In genomic region chr9:123425261-123425821, GRCh38 we compare ENCODE assay signal across 27 cellular contexts.
DNase-seq lines count a peak whose midpoint lies in the region; ATAC-seq and TF ChIP-seq lines count a peak whose summit lies in the region.
"Had no signal": no experiment of that assay in that cellular context is flagged by ENCODE, and none has a peak within 500 bp of the region (broad histone marks: within the 10 kb centered on the region; RNA-seq: fewer than 3 reads in every experiment).

No MANE protein-coding gene starts in this region.

- H3K4me1 ChIP-seq in adrenal gland (replicated peaks in 1 of 2) (no peaks in the 10 kb centered on the region), left ventricle myocardium inferior (no peaks in the 10 kb centered on the region)
- H3K4me1 ChIP-seq: A549, prostate gland, SJSA1, tibial nerve had no signal

- intact Hi-C loops in adrenal gland (cut with DNase I), result no loop called here
- intact Hi-C loops in left ventricle myocardium inferior (cut with micrococcal nuclease), result no loop called here

- 80 to 89% (median 84%) methylated on average over 20 of the region's 20 CpGs for WGBS in adrenal gland, 4 donors

- TF ChIP-seq CTCF in adrenal gland (IDR thresholded peaks at IDR 0.05) (no peak), left ventricle myocardium inferior (IDR thresholded peaks at IDR 0.05; ENCODE audit: borderline replicate concordance) (no peak)

- ATAC-seq in HG03571 (IDR thresholded peaks at IDR 0.05; ENCODE audit: unreplicated experiment) (no peak), GM21447 (IDR thresholded peaks at IDR 0.05; ENCODE audit: unreplicated experiment) (no peak)
- ATAC-seq: activated T-helper 17 cell treated with anti-CD3 and anti-CD28 coated beads, Interleukin-2, amount 50 U/mL, for 72 hours; Panc1; stimulated activated naive CD8-positive, alpha-beta T cell treated with anti-CD3 and anti-CD28 coated beads, Interleukin-15, Interleukin-2, amounts not matched to agents 100 U/mL and 50 U/mL, for 24 hours had no signal

- TF ChIP-seq POLR2A in adrenal gland (IDR thresholded peaks at IDR 0.05), result no peak

- peak; percentile 75 for DNase-seq in Ammon's horn (ENCODE audit: low spot score)
- DNase-seq in adrenal gland, result peak in 6 of 7 donors; percentile 34 to 76 (median 57)
- DNase-seq in left ventricle myocardium inferior, result no peak
- DNase-seq in nucleus accumbens (lab: John Stamatoyannopoulos, UW), result peak in 37 of 56 donors; percentile 6 to 72 (median 34)
- DNase-seq in D341Med (ENCODE audit: low spot score), result no peak
- no peak for DNase-seq in SKM-1 (lab: John Stamatoyannopoulos, UW; ENCODE audit: unreplicated experiment)
- DNase-seq: activated CD8-positive, alpha-beta memory T cell treated with anti-CD3 and anti-CD28 coated beads, Interleukin-2, amount 50 U/mL, for 4 hours; brain microvascular endothelial cell; cortex of kidney; IMR-90; left cardiac atrium; NCI-H1105 treated with DMSO at 0.1 percent for 48 hours; NCI-H2081 treated with DMSO at 0.1 percent for 48 hours; NCI-H510A; NK-92 treated with Interleukin-12 subunit alpha and Interleukin-12 subunit beta, amount 100 ng/mL, for 24 hours; stimulated activated CD4-positive, alpha-beta T cell treated with anti-CD3 and anti-CD28 coated beads, Interleukin-4, amount 100 ng/mL, for 1 hour; stimulated activated naive CD8-positive, alpha-beta T cell treated with anti-CD3 and anti-CD28 coated beads, Interleukin-15, Interleukin-2, amounts not matched to agents 100 U/mL and 50 U/mL, for 24 hours had no signal

- H3K27me3 ChIP-seq in adrenal gland, result no peaks in the 10 kb centered on the region
- H3K27me3 ChIP-seq in left ventricle myocardium inferior (ENCODE audit: low read depth), result no peaks in the 10 kb centered on the region
- H3K27me3 ChIP-seq: brain microvascular endothelial cell, SJSA1, tibial nerve had no signal

- H3K9me3 ChIP-seq in adrenal gland (replicated peaks in 1 of 3) (no peaks in the 10 kb centered on the region), left ventricle myocardium inferior (replicated peaks) (peaks cover 14% of the 10 kb centered on the region)
- H3K9me3 ChIP-seq: prostate gland, SJSA1 had no signal

- H3K27ac ChIP-seq in adrenal gland (peak overlapping the region in 1 of 5 donors; percentile 71), left ventricle myocardium inferior (replicated peaks) (peak overlapping the region; percentile 67)
- H3K27ac ChIP-seq: A549; BLaER1 treated with 17β-estradiol and CSF1 and Interleukin-3, amounts not matched to agents 10 nM and 100 nM; brain microvascular endothelial cell; prostate gland; SJSA1; tibial nerve had no signal

- no peak overlapping the region for H3K4me3 ChIP-seq in adrenal gland
- H3K4me3 ChIP-seq in left ventricle myocardium inferior, result no peak overlapping the region
- H3K4me3 ChIP-seq: A549; BLaER1 treated with 17β-estradiol and CSF1 and Interleukin-3, amounts not matched to agents 10 nM and 100 nM; prostate gland; SJSA1; smooth muscle cell; tibial nerve had no signal

- H3K36me3 ChIP-seq in adrenal gland (replicated peaks in 1 of 2) (no peaks in the 10 kb centered on the region), left ventricle myocardium inferior (peaks cover 29% of the 10 kb centered on the region)
- H3K36me3 ChIP-seq: brain microvascular endothelial cell, prostate gland, SJSA1 had no signal

Comparison
In these comparisons a context has a peak if more than half of its experiments do, and no peak if none do; other contexts are left out.
1. DNase-seq: peak in Ammon's horn (single experiment), adrenal gland (6 of 7) and nucleus accumbens (37 of 56); none in left ventricle myocardium inferior (single experiment), D341Med (single experiment) and SKM-1 (single experiment).